8 cellular contexts compared by ENCODE assay signal in genomic region chr4:120066182-120066524, GRCh38. TPM values are rescaled to one million over a fixed set of nuclear protein-coding genes. Genes with fewer than 3 reads are reported as not detected.
A peak's percentile ranks its signal among the peaks of the same experiment; 100 is the strongest.
DNase-seq lines count a peak whose midpoint lies in the region; ATAC-seq, FAIRE-seq and TF ChIP-seq lines count a peak whose summit lies in the region.

No MANE protein-coding gene starts in this region.

- peak overlapping the region; percentile 74; the same call in 1 of the 2 replicates for H3K14ac ChIP-seq in IMR-90 (replicated peaks; ENCODE audit: low read depth, low read length)

- no peaks in the 10 kb centered on the region for H3K27me3 Mint-ChIP-seq in activated T-cell treated with anti-CD3 and anti-CD28 coated beads, Interleukin-2, amount 50 U/mL, for 4 hours (ENCODE audit: low read depth)

- TF ChIP-seq EP300 in A549 (IDR thresholded peaks at IDR 0.05) (no peak), stomach (IDR thresholded peaks at IDR 0.05) (no peak)

- DNase-seq in A549 (ENCODE audit: low read depth in 1 of 2, low spot score in 1 of 2) (peak in 1 of 2 experiments; percentile 3), IMR-90 (no peak), iPS-NIHi7 (ENCODE audit: extremely low spot score) (peak; percentile 63), stomach (no peak), GOT3 (lab: John Stamatoyannopoulos, UW) (no peak)
- no peak for DNase-seq in activated T-cell treated with anti-CD3 and anti-CD28 coated beads, Interleukin-2, amount 50 U/mL, for 4 hours

- no peak for FAIRE-seq in A549 (lab: Jason Lieb, UNC)

- peak overlapping the region; percentile 68 for H3K56ac ChIP-seq in IMR-90 (ENCODE audit: extremely low read depth, insufficient read depth, low read length)

- peaks cover 21 to 43% of the 10 kb centered on the region in 2 experiments for H3K79me1 ChIP-seq in IMR-90 (ENCODE audit: low read depth in 1 of 2, low read length in 2 of 2)

- peak overlapping the region; percentile 7 for H2AK9ac ChIP-seq in IMR-90 (replicated peaks; ENCODE audit: low read depth, low read length, poor library complexity)

- peak overlapping the region; percentile 93 for H3K23ac ChIP-seq in IMR-90 (ENCODE audit: low read depth, low read length)

- H2BK120ac ChIP-seq in IMR-90 (ENCODE audit: low read depth, low read length): no peak overlapping the region

- H3K9me3 ChIP-seq in A549 (no peaks in the 10 kb centered on the region), IMR-90 (ENCODE audit: control insufficient read depth, insufficient read depth, low read length) (no peaks in the 10 kb centered on the region), stomach (no peaks in the 10 kb centered on the region)

- H3K9ac ChIP-seq in IMR-90 (ENCODE audit: low read depth, low read length): peak overlapping the region; percentile 73

- H3K18ac ChIP-seq in IMR-90 (ENCODE audit: low read depth, low read length): no peak overlapping the region

- peaks cover 4% of the 10 kb centered on the region; the same call in 1 of the 2 replicates for H3K9me1 ChIP-seq in IMR-90 (ENCODE audit: insufficient read depth, low read length)

- no peak overlapping the region for H2BK20ac ChIP-seq in IMR-90 (ENCODE audit: low read depth, low read length)

- H2AK5ac ChIP-seq in IMR-90 (ENCODE audit: low read depth, low read length): peak overlapping the region; percentile 29; the same call in 1 of the 2 replicates

- no TSS peak for BruUV-seq in IMR-90 (replicated peaks; lab: Mats Ljungman, UMichigan)

- in situ Hi-C loops in IMR-90 (cut with MboI; ENCODE audit: low sequenced_read_pairs): no loop called here

- no peaks in the 10 kb centered on the region for H3K9me3 Mint-ChIP-seq in activated T-cell treated with anti-CD3 and anti-CD28 coated beads, Interleukin-2, amount 50 U/mL, for 4 hours

- no peak overlapping the region for H2BK15ac ChIP-seq in IMR-90 (ENCODE audit: low read depth, low read length)

- 3% methylated on average over 14 of the region's 14 CpGs for WGBS in A549 (ENCODE audit: missing lambda C conversion rate)
- 0% methylated on average over 1 of the region's 14 CpGs; no CpG with 5 or more reads in 1 of the 2 experiments for WGBS in IMR-90 (ENCODE audit: extremely low coverage in 2 of 2, insufficient read length in 1 of 2), 2 experiments
- 0 to 2% (median 0%) methylated on average over 14 of the region's 14 CpGs for WGBS in stomach, 5 donors

- H4K91ac ChIP-seq in IMR-90 (ENCODE audit: insufficient read depth, low read depth, low read length): peak overlapping the region; percentile 32; the same call in 1 of the 2 replicates

- peaks cover 56% of the 10 kb centered on the region for H3K4me1 Mint-ChIP-seq in activated T-cell treated with anti-CD3 and anti-CD28 coated beads, Interleukin-2, amount 50 U/mL, for 4 hours (ENCODE audit: low read depth)

- H3K27ac ChIP-seq in A549 (peak overlapping the region; percentile 87 to 95), IMR-90 (ENCODE audit: insufficient read depth, low read length) (peak overlapping the region; percentile 53), stomach (peak overlapping the region; percentile 83 to 96 (median 95))

- H3K36me3 ChIP-seq in IMR-90 (ENCODE audit: control insufficient read depth, insufficient read depth, low read length): no peaks in the 10 kb centered on the region
- no peaks in the 10 kb centered on the region for H3K36me3 ChIP-seq in stomach

- H3K27me3 ChIP-seq in IMR-90 (ENCODE audit: control insufficient read depth, insufficient read depth, low read length) (no peaks in the 10 kb centered on the region), stomach (no peaks in the 10 kb centered on the region)

- CTCF ChIA-PET in A549 (lab: Yijun Ruan, JAX) (no interaction called here), IMR-90 (lab: Yijun Ruan, JAX) (interaction anchor here (0.6 kb wide), 1 partner anchor 534 kb away, joined by 3 read pairs; no protein-coding TSS in a partner anchor)

- intact Hi-C loops in IMR-90 (cut with micrococcal nuclease): no loop called here
- intact Hi-C loops in stomach (cut with DNase I; ENCODE audit: low total_unique reads): no loop called here

- peaks cover 19% of the 10 kb centered on the region for H3K4me1 ChIP-seq in A549
- peaks cover 9% of the 10 kb centered on the region for H3K4me1 ChIP-seq in IMR-90 (ENCODE audit: control insufficient read depth, insufficient read depth, low read length)
- H3K4me1 ChIP-seq in stomach: peaks cover 5 to 35% (median 20%) of the 10 kb centered on the region in 4 donors

- peak overlapping the region; percentile 61 for H3K4ac ChIP-seq in IMR-90 (ENCODE audit: low read depth, low read length)

- H3K4me3 ChIP-seq in A549 (peak overlapping the region; percentile 79), IMR-90 (ENCODE audit: insufficient read depth, low read depth, low read length) (peak overlapping the region; percentile 58), stomach (peak overlapping the region; percentile 63 to 87 (median 69))

- dilution Hi-C loops in IMR-90 (cut with HindIII; ENCODE audit: low sequenced_read_pairs, unreplicated experiment): no loop called here

- H4K20me1 ChIP-seq in IMR-90 (ENCODE audit: insufficient read depth, low read length): no peaks in the 10 kb centered on the region

- TF ChIP-seq CTCF in A549 (IDR thresholded peaks at IDR 0.05) (no peak), IMR-90 (conservative IDR thresholded peaks at IDR 0.05; ENCODE audit: low read depth, low read length) (no peak), stomach (IDR thresholded peaks at IDR 0.05) (no peak)

- ATAC-seq in A549 (no peak; a peak in 1 of 6 replicates), GM18502 (IDR thresholded peaks at IDR 0.05; ENCODE audit: poor library complexity, unreplicated experiment) (peak; percentile 70), IMR-90 (ENCODE audit: low read depth) (no peak), GM19023 (IDR thresholded peaks at IDR 0.05; ENCODE audit: unreplicated experiment) (no peak)
- ATAC-seq in activated T-cell treated with anti-CD3 and anti-CD28 coated beads, Interleukin-2, amount 50 U/mL, for 4 hours: peak; percentile 60 to 66

- peaks cover 5% of the 10 kb centered on the region for H3K36me3 Mint-ChIP-seq in activated T-cell treated with anti-CD3 and anti-CD28 coated beads, Interleukin-2, amount 50 U/mL, for 4 hours (ENCODE audit: insufficient read depth)

- peak overlapping the region; percentile 39 for H2BK5ac ChIP-seq in IMR-90 (ENCODE audit: low read depth, low read length, poor library complexity, severe bottlenecking)

- TF ChIP-seq RAD21 in A549 (conservative IDR thresholded peaks at IDR 0.05 in 1 of 2, IDR thresholded peaks at IDR 0.05 in 1 of 2): no peak
- TF ChIP-seq RAD21 in IMR-90 (IDR thresholded peaks at IDR 0.05; ENCODE audit: low read length): no peak

- H2AFZ ChIP-seq in IMR-90 (replicated peaks; ENCODE audit: low read length, poor library complexity): peak overlapping the region; percentile 83

- H3K4me2 ChIP-seq in A549 (peak overlapping the region; percentile 88), IMR-90 (ENCODE audit: low read depth, low read length) (peak overlapping the region; percentile 84)

- TF ChIP-seq POLR2A in A549 (IDR thresholded peaks at IDR 0.05; ENCODE audit: low read length) (no peak), IMR-90 (IDR thresholded peaks at IDR 0.05; ENCODE audit: low read depth, low read length) (no peak), stomach (IDR thresholded peaks at IDR 0.05) (no peak)

- no peak overlapping the region for H4K5ac ChIP-seq in IMR-90 (ENCODE audit: low read depth, low read length)

- POLR2A ChIA-PET in A549 (lab: Yijun Ruan, JAX): no interaction called here
- POLR2A ChIA-PET in IMR-90 (lab: Charles Lee; ENCODE audit: unreplicated experiment): no interaction called here

- H4K8ac ChIP-seq in IMR-90 (ENCODE audit: low read depth in 2 of 2, low read length in 2 of 2): peak overlapping the region in 1 of 2 experiments; percentile 55; a peak in 2 of 4 replicates

- peak overlapping the region; percentile 96 for H3K4me3 Mint-ChIP-seq in activated T-cell treated with anti-CD3 and anti-CD28 coated beads, Interleukin-2, amount 50 U/mL, for 4 hours

TF ChIP-seq in A549, 52 proteins besides CTCF, POLR2A, EP300 and RAD21 (continues in another document):
- TF ChIP-seq MYC (IDR thresholded peaks at IDR 0.05; ENCODE audit: borderline replicate concordance, low read length) (no peak), CEBPB (IDR thresholded peaks at IDR 0.05) (no peak), HDAC2 (IDR thresholded peaks at IDR 0.05) (no peak), FOXS1 (CRISPR knock-in tag; IDR thresholded peaks at IDR 0.05) (no peak), JUN (IDR thresholded peaks at IDR 0.05) (no peak)

TF ChIP-seq in IMR-90, 13 proteins besides CTCF, POLR2A, EP300 and RAD21 (continues in another document):
- TF ChIP-seq NFE2L2 (IDR thresholded peaks at IDR 0.05; ENCODE audit: low read depth, low read length) (no peak), RCOR1 (IDR thresholded peaks at IDR 0.05; ENCODE audit: insufficient replicate concordance, low read length) (no peak), BHLHE40 (IDR thresholded peaks at IDR 0.05; ENCODE audit: low read depth, low read length) (no peak), FOS (IDR thresholded peaks at IDR 0.05; ENCODE audit: low read depth, low read length) (no peak), MAZ (IDR thresholded peaks at IDR 0.05; ENCODE audit: borderline replicate concordance, low read depth, low read length) (no peak), CEBPB (IDR thresholded peaks at IDR 0.05; ENCODE audit: low read depth, low read length) (no peak), MXI1 (IDR thresholded peaks at IDR 0.05; ENCODE audit: borderline replicate concordance, low read depth, low read length) (no peak), CHD1 (IDR thresholded peaks at IDR 0.05; ENCODE audit: low read depth, low read length) (no peak)

RNA-seq across cellular contexts. Expression of gene MAD2L1, which starts 0.5 kb away (rescaled TPM):
- polyA plus RNA-seq in A549 (2011; rRNA removed) (52.8 and 77.8 TPM in 2 replicates), A549 (2017; fragmentation: RNase III; extraction: RNeasy Plus Mini Kit Qiagen cat#74134 plus additional on column Dnase treatment) (63.7 to 71.3 TPM (median 65.3 TPM) in 3 replicates), IMR-90 (2012; rRNA removed) (15.2 and 19.0 TPM in 2 replicates), stomach (10 to 100 TPM in 1 of 3 donors, 1 to 10 TPM in 2; 2.4 to 10.1 (median 5.4) TPM)
- 60.9 and 64.7 TPM in 2 replicates for polyA plus RNA-seq in A549 (2012; cell fraction: cytosol; rRNA removed)
- polyA plus RNA-seq in A549 (2012; cell fraction: nucleus; rRNA removed): 9.2 and 25.6 TPM in 2 replicates
- 12.8 and 22.6 TPM in 2 replicates for polyA minus RNA-seq in A549 (2011; rRNA and poly(A)+ RNA removed)
- total RNA-seq in IMR-90 (2012; rRNA removed) (13.6 and 32.2 TPM in 2 replicates), stomach (1 to 10 TPM in 2 of 5 donors, under 1 TPM in 2, not detected in 1; 0.45 to 9.5 (median 0.94) TPM)
- 1.3 and 2.1 TPM in 2 replicates for polyA plus RNA-seq in IMR-90 (2012; cell fraction: cytosol; rRNA removed)
- polyA plus RNA-seq in IMR-90 (2012; cell fraction: nucleus; rRNA removed; ENCODE audit: low replicate concordance): 0.81 and 3.5 TPM in 2 replicates
- 10 to 100 TPM; 39.6 to 53.8 (median 51.9) TPM for total RNA-seq in activated T-cell treated with anti-CD3 and anti-CD28 coated beads, Interleukin-2, amount 50 U/mL, for 4 hours

Comparison
In these comparisons a context has a peak if more than half of its experiments do, and no peak if none do; other contexts are left out.
1. ATAC-seq: peak in GM18502 (single experiment) and activated T-cell treated with anti-CD3 and anti-CD28 coated beads, Interleukin-2, amount 50 U/mL, for 4 hours (2 of 2); none in A549 (0 of 2), IMR-90 (single experiment) and GM19023 (single experiment).
2. Peak in every context shown above with its lines, with median percentiles within 50 percentile points of each other: H3K27ac ChIP-seq and H3K4me3 ChIP-seq.